In genomic region chr14:64990291-64990690, GRCh38 we compare ENCODE assay signal across 15 cellular contexts. TPM values are rescaled to one million over a fixed set of nuclear protein-coding genes. Genes with fewer than 3 reads are reported as not detected.
DNase-seq lines count a peak whose midpoint lies in the region; ATAC-seq and TF ChIP-seq lines count a peak whose summit lies in the region.
"Had no signal": no experiment of that assay in that cellular context is flagged by ENCODE, and none has a peak within 500 bp of the region (broad histone marks: within the 10 kb centered on the region; RNA-seq: fewer than 3 reads in every experiment).

No MANE protein-coding gene starts in this region.

- no peak for TF ChIP-seq CTCF in gastroesophageal sphincter (IDR thresholded peaks at IDR 0.05)
- TF ChIP-seq CTCF in Caco-2 (IDR thresholded peaks at IDR 0.05; ENCODE audit: insufficient read depth in 1 of 2, low read depth in 1 of 2, low read length in 1 of 2, severe bottlenecking in 1 of 2, unreplicated experiment in 1 of 2), result no peak

- H3K9ac ChIP-seq in BLaER1 treated with 17β-estradiol and CSF1 and Interleukin-3, amounts not matched to agents 10 nM and 100 nM, result 0 out of 22 replicates have a peak overlapping the region, but pooled peaks of 1 of the 11 experiments have one; percentile 4

- 50 to 60% methylated on average over 1 of the region's 3 CpGs for WGBS in gastroesophageal sphincter (ENCODE audit: low coverage in 1 of 2), 2 donors

- H3K4me1 ChIP-seq in BLaER1 treated with 17β-estradiol and CSF1 and Interleukin-3, amounts not matched to agents 10 nM and 100 nM, result peaks cover 35 to 76% (median 62%) of the 10 kb centered on the region in 10 experiments
- H3K4me1 ChIP-seq in CD8-positive, alpha-beta memory T cell (ENCODE audit: insufficient read depth, low read length), result peaks cover 38% of the 10 kb centered on the region
- H3K4me1 ChIP-seq in gastroesophageal sphincter (peaks cover 0 to 25% (median 10%) of the 10 kb centered on the region in 3 donors), Caco-2 (no peaks in the 10 kb centered on the region)

- intact Hi-C loops in Caco-2 (cut with micrococcal nuclease; ENCODE audit: unreplicated experiment), result no loop called here

- CTCF ChIA-PET in CD8-positive, alpha-beta memory T cell (lab: Charles Lee), result interaction anchor here (1.0 to 1.8 kb wide), 2 partner anchors 99 to 167 kb away, joined by 3 to 4 read pairs; no protein-coding TSS in a partner anchor
- CTCF ChIA-PET in Caco-2 (lab: Charles Lee), result no interaction called here

- H3K27ac Mint-ChIP-seq in CD8-positive, alpha-beta memory T cell, result peak overlapping the region; percentile 57 to 93 (median 67)
- H3K27ac Mint-ChIP-seq in T-helper 1 cell treated with Interleukin-12 subunit alpha and Interleukin-12 subunit beta and Interleukin-4 antibody, amounts not matched to agents 30 μg/mL and 1 μg/mL, for 36 hours, result peak overlapping the region; percentile 50
- peak overlapping the region; percentile 24 to 79 for H3K27ac Mint-ChIP-seq in effector memory CD8-positive, alpha-beta T cell
- H3K27ac Mint-ChIP-seq in Caco-2 (ENCODE audit: unreplicated experiment), result no peak overlapping the region

- no peak for TF ChIP-seq POLR2A in gastroesophageal sphincter (IDR thresholded peaks at IDR 0.05)

- no peaks in the 10 kb centered on the region for H3K9me3 ChIP-seq in BLaER1 treated with 17β-estradiol and CSF1 and Interleukin-3, amounts not matched to agents 10 nM and 100 nM (replicated peaks in 1 of 11)
- no peaks in the 10 kb centered on the region for H3K9me3 ChIP-seq in CD8-positive, alpha-beta memory T cell (ENCODE audit: low read length)
- no peaks in the 10 kb centered on the region for H3K9me3 ChIP-seq in gastroesophageal sphincter
- H3K9me3 ChIP-seq in Caco-2, result no peaks in the 10 kb centered on the region
- H3K9me3 ChIP-seq: left lung had no signal

- POLR2A ChIA-PET in CD8-positive, alpha-beta memory T cell (lab: Charles Lee), result interaction anchor here (0.9 kb wide), 1 partner anchor 10 kb away, joined by 3 read pairs; no protein-coding TSS in a partner anchor
- POLR2A ChIA-PET in Caco-2 (lab: Charles Lee), result no interaction called here

- DNase-seq in CD8-positive, alpha-beta memory T cell, result peak in 2 of 5 donors; percentile 34
- DNase-seq in effector memory CD8-positive, alpha-beta T cell, result no peak
- no peak for DNase-seq in stimulated activated CD4-positive, alpha-beta T cell treated with anti-CD3 and anti-CD28 coated beads, Interleukin-4, amount 100 ng/mL, for 4 hours
- no peak for DNase-seq in occipital lobe (lab: John Stamatoyannopoulos, UW)
- no peak for DNase-seq in Caco-2
- DNase-seq: activated effector memory CD4-positive, alpha-beta T cell treated with anti-CD3 and anti-CD28 coated beads, Interleukin-2, amount 50 U/mL, for 16 hours; brain microvascular endothelial cell; left lung; NCI-H187; NCI-H526 treated with DMSO at 0.1 percent for 48 hours; stimulated activated naive CD4-positive, alpha-beta T cell treated with Interleukin-2 at 50 U/mL for 16 hours had no signal

- no peak for ATAC-seq in effector memory CD8-positive, alpha-beta T cell (replicated peaks)
- no peak for ATAC-seq in gastroesophageal sphincter
- ATAC-seq: left lung had no signal

- H3K27ac ChIP-seq in BLaER1 treated with 17β-estradiol and CSF1 and Interleukin-3, amounts not matched to agents 10 nM and 100 nM, result peak overlapping the region in 8 of 11 experiments; percentile 24 to 48 (median 40); a peak in 14 of 22 replicates
- H3K27ac ChIP-seq in CD8-positive, alpha-beta memory T cell (ENCODE audit: low read depth, low read length), result no peak overlapping the region
- H3K27ac ChIP-seq in gastroesophageal sphincter, result no peak overlapping the region
- H3K27ac ChIP-seq: brain microvascular endothelial cell had no signal

- peaks cover 0 to 2% (median 0%) of the 10 kb centered on the region in 5 donors for H3K9me3 Mint-ChIP-seq in CD8-positive, alpha-beta memory T cell
- no peaks in the 10 kb centered on the region for H3K9me3 Mint-ChIP-seq in T-helper 1 cell treated with Interleukin-12 subunit alpha and Interleukin-12 subunit beta and Interleukin-4 antibody, amounts not matched to agents 30 μg/mL and 1 μg/mL, for 36 hours
- no peaks in the 10 kb centered on the region for H3K9me3 Mint-ChIP-seq in effector memory CD8-positive, alpha-beta T cell
- H3K9me3 Mint-ChIP-seq in Caco-2 (ENCODE audit: unreplicated experiment), result no peaks in the 10 kb centered on the region

- TF ChIP-seq EP300 in gastroesophageal sphincter (IDR thresholded peaks at IDR 0.05), result no peak

- H4K20me1 ChIP-seq in BLaER1 treated with 17β-estradiol and CSF1 and Interleukin-3, amounts not matched to agents 10 nM and 100 nM, result no peaks in the 10 kb centered on the region

- no peak overlapping the region; a peak in 1 of 20 replicates for H3K4me3 ChIP-seq in BLaER1 treated with 17β-estradiol and CSF1 and Interleukin-3, amounts not matched to agents 10 nM and 100 nM
- peak overlapping the region; percentile 16 for H3K4me3 ChIP-seq in CD8-positive, alpha-beta memory T cell (ENCODE audit: low read length)
- H3K4me3 ChIP-seq in gastroesophageal sphincter (no peak overlapping the region), Caco-2 (ENCODE audit: low read depth, low read length) (no peak overlapping the region)
- H3K4me3 ChIP-seq: left lung, skin epidermis had no signal

- BruUV-seq in Caco-2 (replicated peaks; lab: Mats Ljungman, UMichigan), result no TSS peak

- no peaks in the 10 kb centered on the region for H3K27me3 ChIP-seq in BLaER1 treated with 17β-estradiol and CSF1 and Interleukin-3, amounts not matched to agents 10 nM and 100 nM
- H3K27me3 ChIP-seq in CD8-positive, alpha-beta memory T cell (ENCODE audit: insufficient read depth, low read length, poor library complexity, severe bottlenecking), result no peaks in the 10 kb centered on the region
- H3K27me3 ChIP-seq in gastroesophageal sphincter (no peaks in the 10 kb centered on the region), Caco-2 (replicated peaks; ENCODE audit: control insufficient read depth, insufficient read depth, low read length) (no peaks in the 10 kb centered on the region)
- H3K27me3 ChIP-seq: brain microvascular endothelial cell, left lung had no signal

- peak overlapping the region; percentile 36 to 79 (median 73) for H3K4me3 Mint-ChIP-seq in CD8-positive, alpha-beta memory T cell
- peak overlapping the region; percentile 57 for H3K4me3 Mint-ChIP-seq in T-helper 1 cell treated with Interleukin-12 subunit alpha and Interleukin-12 subunit beta and Interleukin-4 antibody, amounts not matched to agents 30 μg/mL and 1 μg/mL, for 36 hours
- H3K4me3 Mint-ChIP-seq in effector memory CD8-positive, alpha-beta T cell, result peak overlapping the region; percentile 48 to 60
- H3K4me3 Mint-ChIP-seq in Caco-2 (ENCODE audit: unreplicated experiment), result no peak overlapping the region

- peaks cover 0 to 5% (median 2%) of the 10 kb centered on the region in 3 donors for H3K36me3 Mint-ChIP-seq in CD8-positive, alpha-beta memory T cell
- peaks cover 9% of the 10 kb centered on the region for H3K36me3 Mint-ChIP-seq in T-helper 1 cell treated with Interleukin-12 subunit alpha and Interleukin-12 subunit beta and Interleukin-4 antibody, amounts not matched to agents 30 μg/mL and 1 μg/mL, for 36 hours (ENCODE audit: low read depth)
- H3K36me3 Mint-ChIP-seq in effector memory CD8-positive, alpha-beta T cell (ENCODE audit: insufficient read depth), result peaks cover 5% of the 10 kb centered on the region
- H3K36me3 Mint-ChIP-seq in Caco-2 (ENCODE audit: insufficient read depth, unreplicated experiment), result no peaks in the 10 kb centered on the region

- H3K4me1 Mint-ChIP-seq in CD8-positive, alpha-beta memory T cell, result peaks cover 52 to 66% (median 58%) of the 10 kb centered on the region in 3 donors
- H3K4me1 Mint-ChIP-seq in T-helper 1 cell treated with Interleukin-12 subunit alpha and Interleukin-12 subunit beta and Interleukin-4 antibody, amounts not matched to agents 30 μg/mL and 1 μg/mL, for 36 hours (ENCODE audit: low read depth), result peaks cover 34% of the 10 kb centered on the region
- H3K4me1 Mint-ChIP-seq in effector memory CD8-positive, alpha-beta T cell (ENCODE audit: low read depth in 2 of 2), result peaks cover 32 to 34% of the 10 kb centered on the region in 2 donors
- H3K4me1 Mint-ChIP-seq in Caco-2 (ENCODE audit: low read depth, unreplicated experiment), result peaks cover 6% of the 10 kb centered on the region

- H3K27me3 Mint-ChIP-seq in CD8-positive, alpha-beta memory T cell, result peaks cover 0 to 2% of the 10 kb centered on the region in 2 donors
- peaks cover 10% of the 10 kb centered on the region for H3K27me3 Mint-ChIP-seq in T-helper 1 cell treated with Interleukin-12 subunit alpha and Interleukin-12 subunit beta and Interleukin-4 antibody, amounts not matched to agents 30 μg/mL and 1 μg/mL, for 36 hours (ENCODE audit: low read depth)
- H3K27me3 Mint-ChIP-seq in effector memory CD8-positive, alpha-beta T cell, result no peaks in the 10 kb centered on the region
- no peaks in the 10 kb centered on the region for H3K27me3 Mint-ChIP-seq in Caco-2 (ENCODE audit: insufficient read depth, unreplicated experiment)

- H3K36me3 ChIP-seq in BLaER1 treated with 17β-estradiol and CSF1 and Interleukin-3, amounts not matched to agents 10 nM and 100 nM, result peaks cover 0 to 9% (median 4%) of the 10 kb centered on the region in 11 experiments; a peak in 5 of 22 replicates
- H3K36me3 ChIP-seq in CD8-positive, alpha-beta memory T cell (ENCODE audit: insufficient read depth, low read length), result no peaks in the 10 kb centered on the region
- H3K36me3 ChIP-seq in gastroesophageal sphincter, result no peaks in the 10 kb centered on the region
- no peaks in the 10 kb centered on the region for H3K36me3 ChIP-seq in Caco-2 (ENCODE audit: control insufficient read depth, insufficient read depth, low read length)
- H3K36me3 ChIP-seq: brain microvascular endothelial cell, left lung had no signal

- peak overlapping the region; percentile 57 to 81 (median 67) for H3K4me2 ChIP-seq in BLaER1 treated with 17β-estradiol and CSF1 and Interleukin-3, amounts not matched to agents 10 nM and 100 nM

RNA-seq across cellular contexts. Expression of gene FNTB, which starts 3.6 kb away (rescaled TPM):
- 10 to 100 TPM; 14.3 to 14.8 TPM for total RNA-seq in CD8-positive, alpha-beta memory T cell
- polyA plus RNA-seq in CD8-positive, alpha-beta memory T cell, result 8.3 TPM
- total RNA-seq in gastroesophageal sphincter, result 10 to 100 TPM; 12.5 to 22.7 (median 17.2) TPM
- 6.2 TPM for total RNA-seq in occipital lobe
- 20.6 and 21.2 TPM in 2 replicates for total RNA-seq in Caco-2 (2022)

RNA-seq across cellular contexts. Expression of gene RAB15, which starts 18.2 kb away (rescaled TPM):
- total RNA-seq in CD8-positive, alpha-beta memory T cell, result 1 to 10 TPM; 4.7 to 4.9 TPM
- polyA plus RNA-seq in CD8-positive, alpha-beta memory T cell, result 4.2 TPM
- total RNA-seq in gastroesophageal sphincter (10 to 100 TPM in 1 of 4 donors, 1 to 10 TPM in 3; 2.5 to 10.0 (median 5.6) TPM), occipital lobe (28.9 TPM), Caco-2 (2022) (69.5 and 92.5 TPM in 2 replicates)

RNA-seq across cellular contexts. Expression of gene GPX2, which starts 47.7 kb away (rescaled TPM):
- not detected for total RNA-seq in CD8-positive, alpha-beta memory T cell
- polyA plus RNA-seq in CD8-positive, alpha-beta memory T cell, result not detected
- total RNA-seq in gastroesophageal sphincter, result 10 to 100 TPM in 1 of 4 donors, 1 to 10 TPM in 1, under 1 TPM in 1, not detected in 1; 0.93 to 10.6 (median 1.4) TPM
- not detected for total RNA-seq in occipital lobe
- 39.3 and 48.1 TPM in 2 replicates for total RNA-seq in Caco-2 (2022)

Comparison
In these comparisons a context has a peak if more than half of its experiments do, and no peak if none do; other contexts are left out.
1. H3K27ac ChIP-seq: peak in BLaER1 treated with 17β-estradiol and CSF1 and Interleukin-3, amounts not matched to agents 10 nM and 100 nM (8 of 11); none in CD8-positive, alpha-beta memory T cell (single experiment) and gastroesophageal sphincter (0 of 4).